ENCODE assay signal across 15 cellular contexts in the genomic region with DNA sequence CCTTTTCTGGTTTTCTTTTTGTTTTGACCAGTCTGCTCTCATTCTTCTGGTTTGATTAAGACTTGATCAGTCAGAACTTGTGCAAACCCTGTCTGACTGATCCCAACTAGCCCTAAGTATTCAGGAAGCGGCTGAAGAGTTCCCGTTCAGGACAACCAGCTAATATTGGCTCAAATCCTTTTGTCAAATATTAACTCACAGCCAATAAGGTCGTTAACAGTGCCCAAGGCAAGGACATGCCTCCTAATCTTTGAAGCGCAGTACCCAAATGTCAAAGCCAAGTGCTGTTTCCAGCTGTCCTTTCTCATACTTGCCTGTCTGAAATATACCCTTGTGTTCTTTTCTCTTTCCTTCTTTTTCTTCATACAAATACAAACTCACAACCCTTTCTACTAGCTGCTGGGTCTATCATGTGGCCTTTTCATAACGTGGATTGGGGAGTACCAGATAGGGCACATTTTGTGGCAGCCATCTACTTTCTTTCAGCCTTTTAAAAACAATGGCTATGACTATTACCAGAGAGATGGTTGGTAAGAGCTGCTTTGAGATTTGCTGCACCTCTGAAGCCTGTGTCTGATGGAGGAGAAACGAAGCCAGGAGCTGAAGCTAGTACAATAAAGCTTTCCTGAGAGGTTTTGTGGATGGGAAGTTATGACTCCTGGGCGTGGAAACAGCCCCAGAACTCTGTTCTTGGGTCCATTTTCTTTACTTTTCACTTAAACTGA.
DNase-seq lines count a peak whose midpoint lies in the region; ATAC-seq, FAIRE-seq and TF ChIP-seq lines count a peak whose summit lies in the region.
"Had no signal": no experiment of that assay in that cellular context is flagged by ENCODE, and none has a peak within 500 bp of the region (broad histone marks: within the 10 kb centered on the region; RNA-seq: fewer than 3 reads in every experiment).

No MANE protein-coding gene starts in this region.

- no peak overlapping the region for H3K18ac ChIP-seq in H1 (ENCODE audit: extremely low read depth, low read length)
- no peak overlapping the region for H3K18ac ChIP-seq in trophoblast cell (ENCODE audit: low read length)

- H3K23me2 ChIP-seq in H1 (ENCODE audit: low read depth, low read length) = no peaks in the 10 kb centered on the region

- H3K27me3 ChIP-seq in H1 (replicated peaks in 1 of 4; ENCODE audit: control insufficient read depth in 3 of 4, extremely low read depth in 1 of 4, insufficient read depth in 3 of 4, low read length in 3 of 4) (no peaks in the 10 kb centered on the region), trophoblast cell (ENCODE audit: insufficient read depth, low read length) (no peaks in the 10 kb centered on the region)
- H3K27me3 ChIP-seq: gastroesophageal sphincter had no signal

- H3K23ac ChIP-seq in H1 (ENCODE audit: insufficient read length) (no peak overlapping the region), trophoblast cell (ENCODE audit: low read length) (peak overlapping the region; percentile 13)

- TF ChIP-seq CTCF in H1 (IDR thresholded peaks at IDR 0.05; ENCODE audit: control extremely low read depth in 1 of 3, insufficient read depth in 1 of 3, low read depth in 1 of 3, low read length in 3 of 3) = no peak

- no peaks in the 10 kb centered on the region for H4K20me1 ChIP-seq in H1 (replicated peaks in 1 of 2; ENCODE audit: control insufficient read depth in 1 of 2, insufficient read depth in 2 of 2, low read length in 2 of 2)

- H4K91ac ChIP-seq in H1 (replicated peaks; ENCODE audit: insufficient read length, low read length) (no peak overlapping the region), trophoblast cell (ENCODE audit: low read depth, low read length) (no peak overlapping the region)

- no peaks in the 10 kb centered on the region for H3K79me2 ChIP-seq in H1 (ENCODE audit: control insufficient read depth in 1 of 2, insufficient read depth in 2 of 2, low read length in 2 of 2)
- no peaks in the 10 kb centered on the region for H3K79me2 ChIP-seq in trophoblast cell (ENCODE audit: control insufficient read depth, insufficient read depth, low read length, poor library complexity)

- H3K36me3 ChIP-seq in H1 (ENCODE audit: control insufficient read depth in 2 of 4, insufficient read depth in 4 of 4, low read length in 3 of 4) (no peaks in the 10 kb centered on the region), trophoblast cell (ENCODE audit: control insufficient read depth in 1 of 2, insufficient read depth in 2 of 2, low read length in 2 of 2) (no peaks in the 10 kb centered on the region)
- H3K36me3 ChIP-seq: gastroesophageal sphincter had no signal

- H4K8ac ChIP-seq in H1 (ENCODE audit: extremely low read depth, insufficient read depth, low read length) (no peak overlapping the region), trophoblast cell (ENCODE audit: low read depth, low read length) (no peak overlapping the region)

- H2BK12ac ChIP-seq in H1 (ENCODE audit: low read depth, low read length) = no peak overlapping the region
- H2BK12ac ChIP-seq in trophoblast cell (ENCODE audit: low read length) = no peak overlapping the region

- H2BK15ac ChIP-seq in H1 (ENCODE audit: low read length) = no peak overlapping the region

- no peak overlapping the region for H4K5ac ChIP-seq in H1 (ENCODE audit: insufficient read length, low read depth, low read length)

- 83% methylated on average over 7 of the region's 7 CpGs; no CpG with 5 or more reads in 1 of the 2 experiments for WGBS in H1 (ENCODE audit: extremely low coverage in 1 of 2, insufficient coverage in 1 of 2, insufficient read length in 1 of 2, insufficient replicate concordance in 2 of 2, low coverage in 1 of 2, low lambda C conversion rate in 2 of 2, missing lambda C conversion rate in 1 of 2), 2 experiments
- WGBS in trophoblast cell (ENCODE audit: extremely low coverage, insufficient coverage, insufficient read length) = no CpG with 5 or more reads among the region's 7 CpGs

- no peak overlapping the region for H2BK20ac ChIP-seq in H1 (ENCODE audit: low read length)

- no peak overlapping the region for H3K56ac ChIP-seq in H1 (replicated peaks; ENCODE audit: insufficient read length, low read depth, low read length)

- H2BK120ac ChIP-seq in H1 (replicated peaks; ENCODE audit: low read depth, low read length) (no peak overlapping the region), trophoblast cell (ENCODE audit: insufficient read depth, low read length, poor library complexity) (no peak overlapping the region)

- no peak for TF ChIP-seq POLR2A in H1 (IDR thresholded peaks at IDR 0.05; ENCODE audit: control extremely low read depth in 1 of 2, low read depth in 2 of 2, low read length in 2 of 2)

- POLR2A ChIA-PET in H1 (lab: Charles Lee; ENCODE audit: partially characterized antibody) = no interaction called here

- H2AFZ ChIP-seq in H1 (ENCODE audit: low read length) = peak overlapping the region; percentile 36; the same call in 1 of the 2 replicates
- H2AFZ ChIP-seq in trophoblast cell (ENCODE audit: insufficient read depth, low read length, poor library complexity) = no peak overlapping the region

- H3K4me3 ChIP-seq in H1 (ENCODE audit: extremely low read depth in 1 of 4, insufficient read depth in 2 of 4, low read depth in 3 of 4, low read length in 4 of 4) = no peak overlapping the region
- no peak overlapping the region for H3K4me3 ChIP-seq in trophoblast cell (ENCODE audit: low read depth, low read length)
- H3K4me3 ChIP-seq: gastroesophageal sphincter had no signal

- H3K4me2 ChIP-seq in H1 (ENCODE audit: insufficient read depth in 1 of 2, low read depth in 2 of 2, low read length in 2 of 2) = no peak overlapping the region
- H3K4me2 ChIP-seq in trophoblast cell (ENCODE audit: low read length) = no peak overlapping the region

- H4K12ac ChIP-seq in trophoblast cell (ENCODE audit: low read depth, low read length) = no peak overlapping the region

- H3K79me1 ChIP-seq in H1 (ENCODE audit: low read depth, low read length) (no peaks in the 10 kb centered on the region), trophoblast cell (ENCODE audit: low read length) (no peaks in the 10 kb centered on the region)

- H3K9ac ChIP-seq in H1 (replicated peaks in 1 of 4; ENCODE audit: extremely low read depth in 1 of 4, low read depth in 3 of 4, low read length in 3 of 4) (no peak overlapping the region), trophoblast cell (ENCODE audit: low read length) (no peak overlapping the region)

- no peak for FAIRE-seq in H1 (lab: Jason Lieb, UNC)

- ATAC-seq in GM21367 (IDR thresholded peaks at IDR 0.05; ENCODE audit: unreplicated experiment) = no peak
- ATAC-seq: activated T-helper 17 cell treated with anti-CD3 and anti-CD28 coated beads, Interleukin-2, amount 50 U/mL, for 72 hours; gastroesophageal sphincter had no signal

- H3K14ac ChIP-seq in H1 (ENCODE audit: insufficient read length) (no peak overlapping the region), trophoblast cell (ENCODE audit: low read length) (no peak overlapping the region)

- H3K4me1 ChIP-seq in H1 (replicated peaks in 1 of 4; ENCODE audit: control insufficient read depth in 3 of 4, insufficient read depth in 4 of 4, low read length in 3 of 4) (peaks cover 0 to 3% (median 0%) of the 10 kb centered on the region in 4 experiments; a peak in 2 of 7 replicates), trophoblast cell (ENCODE audit: control insufficient read depth in 1 of 2, insufficient read depth in 2 of 2, low read length in 2 of 2) (no peaks in the 10 kb centered on the region)
- H3K4me1 ChIP-seq: gastroesophageal sphincter had no signal

- no peak overlapping the region for H2AK5ac ChIP-seq in H1 (ENCODE audit: low read depth, low read length)
- no peak overlapping the region for H2AK5ac ChIP-seq in trophoblast cell (ENCODE audit: low read length)

- H3K27ac ChIP-seq in H1 (ENCODE audit: low read depth, low read length) (no peak overlapping the region), trophoblast cell (ENCODE audit: low read depth, low read length) (no peak overlapping the region)
- H3K27ac ChIP-seq: gastroesophageal sphincter had no signal

- TF ChIP-seq RAD21 in H1 (IDR thresholded peaks at IDR 0.05 in 1 of 2, conservative IDR thresholded peaks at IDR 0.05 in 1 of 2; ENCODE audit: low read depth in 2 of 2, low read length in 2 of 2) = no peak

- CTCF ChIA-PET in H1 (lab: Charles Lee; ENCODE audit: partially characterized antibody) = interaction anchor here (0.6 to 1.8 kb wide), 2 partner anchors 23 to 443 kb away, joined by 3 to 4 read pairs; no protein-coding TSS in a partner anchor

- no peak for TF ChIP-seq EP300 in H1 (IDR thresholded peaks at IDR 0.05; ENCODE audit: borderline replicate concordance in 1 of 2, low read depth in 2 of 2, low read length in 2 of 2)

- no peaks in the 10 kb centered on the region for H3K9me3 ChIP-seq in H1 (ENCODE audit: insufficient read depth in 2 of 2, low read depth in 1 of 2, low read length in 1 of 2)
- H3K9me3 ChIP-seq in trophoblast cell (ENCODE audit: insufficient read depth, low read depth, low read length) = no peaks in the 10 kb centered on the region
- H3K9me3 ChIP-seq: gastroesophageal sphincter had no signal

- H3K4ac ChIP-seq in H1 (replicated peaks; ENCODE audit: insufficient read length, low read depth, low read length) (no peak overlapping the region), trophoblast cell (ENCODE audit: low read depth, low read length) (no peak overlapping the region)

- DNase-seq in DMS53 treated with DMSO at 0.1 percent for 48 hours (lab: John Stamatoyannopoulos, UW; ENCODE audit: unreplicated experiment) (peak; percentile 51), H1 (ENCODE audit: low read depth in 1 of 2, low spot score in 2 of 2) (no peak), kidney glomerular epithelial cell (lab: John Stamatoyannopoulos, UW) (peak; percentile 8), trophoblast cell (no peak), MV-4-11 (lab: John Stamatoyannopoulos, UW) (no peak), DMS153 (lab: John Stamatoyannopoulos, UW) (no peak)
- no peak for DNase-seq in activated CD8-positive, alpha-beta memory T cell treated with anti-CD3 and anti-CD28 coated beads for 24 hours
- DNase-seq: C1 segment of cervical spinal cord, immature natural killer cell, NCI-H2029, NCI-H526, SW 1271 had no signal

- H2BK5ac ChIP-seq in H1 (ENCODE audit: low read depth, low read length) (no peak overlapping the region), trophoblast cell (ENCODE audit: low read depth, low read length, poor library complexity) (no peak overlapping the region)

TF ChIP-seq in H1, 55 proteins besides CTCF, POLR2A, EP300 and RAD21 (continues in another document):
- TF ChIP-seq, protein P1, sequence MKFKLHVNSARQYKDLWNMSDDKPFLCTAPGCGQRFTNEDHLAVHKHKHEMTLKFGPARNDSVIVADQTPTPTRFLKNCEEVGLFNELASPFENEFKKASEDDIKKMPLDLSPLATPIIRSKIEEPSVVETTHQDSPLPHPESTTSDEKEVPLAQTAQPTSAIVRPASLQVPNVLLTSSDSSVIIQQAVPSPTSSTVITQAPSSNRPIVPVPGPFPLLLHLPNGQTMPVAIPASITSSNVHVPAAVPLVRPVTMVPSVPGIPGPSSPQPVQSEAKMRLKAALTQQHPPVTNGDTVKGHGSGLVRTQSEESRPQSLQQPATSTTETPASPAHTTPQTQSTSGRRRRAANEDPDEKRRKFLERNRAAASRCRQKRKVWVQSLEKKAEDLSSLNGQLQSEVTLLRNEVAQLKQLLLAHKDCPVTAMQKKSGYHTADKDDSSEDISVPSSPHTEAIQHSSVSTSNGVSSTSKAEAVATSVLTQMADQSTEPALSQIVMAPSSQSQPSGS (IDR thresholded peaks at IDR 0.05; ENCODE audit: low read length) = no peak
- no peak for TF ChIP-seq RFX5 (IDR thresholded peaks at IDR 0.05; ENCODE audit: borderline replicate concordance, low read depth, low read length)

Comparison
In these comparisons a context has a peak if more than half of its experiments do, and no peak if none do; other contexts are left out.
1. DNase-seq: peak in DMS53 treated with DMSO at 0.1 percent for 48 hours (single experiment) and kidney glomerular epithelial cell (single experiment); none in H1 (0 of 2), trophoblast cell (0 of 2), MV-4-11 (single experiment), DMS153 (single experiment) and activated CD8-positive, alpha-beta memory T cell treated with anti-CD3 and anti-CD28 coated beads for 24 hours (single experiment).